18 cellular contexts compared by ENCODE assay signal in the genomic region with DNA sequence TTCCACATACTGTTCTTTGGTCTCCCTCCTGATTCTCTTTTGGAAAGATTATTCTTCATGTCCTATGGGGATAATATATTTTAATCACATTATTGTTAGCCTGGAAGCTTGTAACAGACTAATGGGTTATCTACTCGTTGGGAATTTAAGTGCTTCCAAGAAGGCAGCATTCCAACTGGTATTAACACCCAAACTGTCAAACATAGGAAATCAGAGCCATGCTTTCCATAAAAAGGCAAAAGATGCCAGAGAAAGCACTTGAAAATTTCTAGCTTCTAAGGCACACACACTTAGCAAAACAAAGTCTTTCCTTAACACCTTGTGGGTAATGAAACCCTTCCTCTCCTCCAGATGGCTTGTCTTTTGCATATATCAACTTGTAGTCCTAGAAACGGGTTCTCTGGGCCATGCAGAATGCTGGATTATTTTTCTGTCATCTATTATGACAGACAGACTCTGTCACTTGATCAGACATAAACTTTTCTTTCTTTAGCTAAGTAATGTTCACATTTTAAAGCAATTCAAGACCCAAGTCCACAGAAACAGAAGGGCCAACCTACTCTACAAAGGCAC. TPM values are rescaled to one million over a fixed set of nuclear protein-coding genes. Genes with fewer than 3 reads are reported as not detected.
DNase-seq lines count a peak whose midpoint lies in the region; ATAC-seq and TF ChIP-seq lines count a peak whose summit lies in the region.
"Had no signal": no experiment of that assay in that cellular context is flagged by ENCODE, and none has a peak within 500 bp of the region (broad histone marks: within the 10 kb centered on the region; RNA-seq: fewer than 3 reads in every experiment).

No MANE protein-coding gene starts in this region.

- CTCF ChIA-PET in SK-N-SH (lab: Yijun Ruan, JAX): interaction anchor here (0.6 to 1.2 kb wide), 3 partner anchors 60 to 469 kb away, joined by 3 read pairs; no protein-coding TSS in a partner anchor

- H3K9me3 ChIP-seq in SK-N-SH: no peaks in the 10 kb centered on the region
- H3K9me3 ChIP-seq in skeletal muscle tissue (ENCODE audit: control insufficient read depth in 3 of 3, low read length in 3 of 3): no peaks in the 10 kb centered on the region
- H3K9me3 ChIP-seq: sigmoid colon, tibial nerve had no signal

- no peak for TF ChIP-seq CTCF in SK-N-SH (IDR thresholded peaks at IDR 0.05)
- TF ChIP-seq CTCF in brain (conservative IDR thresholded peaks at IDR 0.05): no peak

- ATAC-seq in SK-N-SH treated with all-trans-retinoic acid at 6 μM for 48 hours (no peak), HG03432 (IDR thresholded peaks at IDR 0.05; ENCODE audit: unreplicated experiment) (no peak), GM21737 (IDR thresholded peaks at IDR 0.05; ENCODE audit: unreplicated experiment) (no peak)

- TF ChIP-seq EP300 in SK-N-SH (IDR thresholded peaks at IDR 0.05; ENCODE audit: borderline replicate concordance in 1 of 2, low read depth in 1 of 2, low read length in 1 of 2): no peak

- peak overlapping the region in 2 of 5 experiments; percentile 42 to 64 for H3K4me3 Mint-ChIP-seq in brain

- H3K9ac ChIP-seq in SK-N-SH (no peak overlapping the region), skeletal muscle tissue (ENCODE audit: low read depth in 1 of 3, low read length in 3 of 3) (no peak overlapping the region)

- WGBS in SK-N-SH (ENCODE audit: low lambda C conversion rate): 53% methylated on average over 2 of the region's 2 CpGs

- H3K9me3 Mint-ChIP-seq in brain: no peaks in the 10 kb centered on the region

- peak overlapping the region in 4 of 5 experiments; percentile 37 to 85 (median 80) for H3K27ac Mint-ChIP-seq in brain

- no peaks in the 10 kb centered on the region for H3K9me2 ChIP-seq in SK-N-SH

- H3K4me3 ChIP-seq in SK-N-SH (ENCODE audit: low read depth in 2 of 2, low read length in 1 of 2) (no peak overlapping the region), skeletal muscle tissue (ENCODE audit: low read length in 3 of 3) (no peak overlapping the region)
- H3K4me3 ChIP-seq: sigmoid colon, tibial nerve had no signal

- no peak overlapping the region for H3K4me2 ChIP-seq in SK-N-SH

- H3K27ac ChIP-seq in SK-N-SH (ENCODE audit: low read depth in 2 of 2, low read length in 1 of 2) (no peak overlapping the region), skeletal muscle tissue (ENCODE audit: low read depth, low read length) (peak overlapping the region; percentile 9)
- H3K27ac ChIP-seq: C4-2B, sigmoid colon, tibial nerve had no signal

- H3K36me3 ChIP-seq in SK-N-SH (replicated peaks in 1 of 2; ENCODE audit: control insufficient read depth in 1 of 2, insufficient read depth in 2 of 2, low read length in 1 of 2) (no peaks in the 10 kb centered on the region), skeletal muscle tissue (ENCODE audit: control insufficient read depth in 3 of 3, insufficient read depth in 3 of 3, low read length in 3 of 3) (no peaks in the 10 kb centered on the region)
- H3K36me3 ChIP-seq: sigmoid colon, tibial nerve had no signal

- H3K36me3 Mint-ChIP-seq in brain: peaks cover 5% of the 10 kb centered on the region

- DNase-seq in SK-N-SH: no peak
- DNase-seq in NCI-H526 treated with DMSO at 0.1 percent for 48 hours (lab: John Stamatoyannopoulos, UW): peak; percentile 8
- no peak for DNase-seq in kidney glomerular epithelial cell (lab: John Stamatoyannopoulos, UW)
- DNase-seq: activated CD4-positive, alpha-beta T cell treated with anti-CD3 and anti-CD28 coated beads, Interleukin-2, amount 50 U/mL, for 4 hours; amniotic stem cell; EL; NCI-H187 treated with DMSO at 0.1 percent for 48 hours; NCI-H774; Right ventricle myocardium superior; sigmoid colon; stimulated activated CD4-positive, alpha-beta T cell treated with anti-CD3 and anti-CD28 coated beads, Interleukin-4, amount 100 ng/mL, for 4 hours had no signal

- peaks cover 86% of the 10 kb centered on the region for H3K4me1 Mint-ChIP-seq in brain

- peaks cover 68% of the 10 kb centered on the region for H4K20me1 ChIP-seq in SK-N-SH (ENCODE audit: insufficient read depth)

- no peaks in the 10 kb centered on the region for H3K27me3 ChIP-seq in SK-N-SH (ENCODE audit: insufficient read depth)
- H3K27me3 ChIP-seq in skeletal muscle tissue (ENCODE audit: control insufficient read depth in 3 of 3, insufficient read depth in 3 of 3, low read length in 3 of 3): no peaks in the 10 kb centered on the region
- H3K27me3 ChIP-seq: sigmoid colon, tibial nerve had no signal

- no peak for TF ChIP-seq RAD21 in SK-N-SH (IDR thresholded peaks at IDR 0.05; ENCODE audit: low read length)

- H3K27me3 Mint-ChIP-seq in brain: no peaks in the 10 kb centered on the region

- H3K79me2 ChIP-seq in SK-N-SH (ENCODE audit: insufficient read depth): peaks cover 100% of the 10 kb centered on the region

- POLR2A ChIA-PET in SK-N-SH (lab: Yijun Ruan, JAX): no interaction called here

- H3K4me1 ChIP-seq in SK-N-SH (ENCODE audit: control insufficient read depth in 1 of 2, insufficient read depth in 2 of 2, low read depth in 1 of 2, low read length in 1 of 2): peaks cover 19 to 27% of the 10 kb centered on the region in 2 experiments; a peak in 3 of 4 replicates
- peaks cover 43 to 63% (median 50%) of the 10 kb centered on the region in 3 donors for H3K4me1 ChIP-seq in skeletal muscle tissue (ENCODE audit: control insufficient read depth in 3 of 3, insufficient read depth in 3 of 3, low read length in 3 of 3)

- no peaks in the 10 kb centered on the region for H3F3A ChIP-seq in SK-N-SH (replicated peaks; ENCODE audit: insufficient read depth)

- H2AFZ ChIP-seq in SK-N-SH (ENCODE audit: low read depth): no peak overlapping the region

TF ChIP-seq in SK-N-SH treated with all-trans-retinoic acid at 6 μM for 48 hours, 23 proteins besides CTCF, POLR2A, EP300 and RAD21 (continues in another document):
- TF ChIP-seq GLIS3 (CRISPR knock-in tag; IDR thresholded peaks at IDR 0.05): no peak
- TF ChIP-seq, protein P1, sequence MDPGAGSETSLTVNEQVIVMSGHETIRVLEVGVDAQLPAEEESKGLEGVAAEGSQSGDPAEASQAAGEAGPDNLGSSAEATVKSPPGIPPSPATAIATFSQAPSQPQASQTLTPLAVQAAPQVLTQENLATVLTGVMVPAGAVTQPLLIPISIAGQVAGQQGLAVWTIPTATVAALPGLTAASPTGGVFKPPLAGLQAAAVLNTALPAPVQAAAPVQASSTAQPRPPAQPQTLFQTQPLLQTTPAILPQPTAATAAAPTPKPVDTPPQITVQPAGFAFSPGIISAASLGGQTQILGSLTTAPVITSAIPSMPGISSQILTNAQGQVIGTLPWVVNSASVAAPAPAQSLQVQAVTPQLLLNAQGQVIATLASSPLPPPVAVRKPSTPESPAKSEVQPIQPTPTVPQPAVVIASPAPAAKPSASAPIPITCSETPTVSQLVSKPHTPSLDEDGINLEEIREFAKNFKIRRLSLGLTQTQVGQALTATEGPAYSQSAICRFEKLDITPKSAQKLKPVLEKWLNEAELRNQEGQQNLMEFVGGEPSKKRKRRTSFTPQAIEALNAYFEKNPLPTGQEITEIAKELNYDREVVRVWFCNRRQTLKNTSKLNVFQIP (CRISPR knock-in tag; IDR thresholded peaks at IDR 0.05; ENCODE audit: borderline replicate concordance, low read depth): no peak
- no peak for TF ChIP-seq OSR1 (CRISPR knock-in tag; IDR thresholded peaks at IDR 0.05)
- no peak for TF ChIP-seq SNAI2 (CRISPR knock-in tag; IDR thresholded peaks at IDR 0.05)
- TF ChIP-seq ARNTL (CRISPR knock-in tag; IDR thresholded peaks at IDR 0.05; ENCODE audit: borderline replicate concordance, low read depth): no peak

TF ChIP-seq in SK-N-SH, 30 proteins besides CTCF, POLR2A, EP300 and RAD21 (continues in another document):
- TF ChIP-seq, protein P2, sequence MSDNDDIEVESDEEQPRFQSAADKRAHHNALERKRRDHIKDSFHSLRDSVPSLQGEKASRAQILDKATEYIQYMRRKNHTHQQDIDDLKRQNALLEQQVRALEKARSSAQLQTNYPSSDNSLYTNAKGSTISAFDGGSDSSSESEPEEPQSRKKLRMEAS (IDR thresholded peaks at IDR 0.05; ENCODE audit: low read depth): no peak
- TF ChIP-seq, protein P3, sequence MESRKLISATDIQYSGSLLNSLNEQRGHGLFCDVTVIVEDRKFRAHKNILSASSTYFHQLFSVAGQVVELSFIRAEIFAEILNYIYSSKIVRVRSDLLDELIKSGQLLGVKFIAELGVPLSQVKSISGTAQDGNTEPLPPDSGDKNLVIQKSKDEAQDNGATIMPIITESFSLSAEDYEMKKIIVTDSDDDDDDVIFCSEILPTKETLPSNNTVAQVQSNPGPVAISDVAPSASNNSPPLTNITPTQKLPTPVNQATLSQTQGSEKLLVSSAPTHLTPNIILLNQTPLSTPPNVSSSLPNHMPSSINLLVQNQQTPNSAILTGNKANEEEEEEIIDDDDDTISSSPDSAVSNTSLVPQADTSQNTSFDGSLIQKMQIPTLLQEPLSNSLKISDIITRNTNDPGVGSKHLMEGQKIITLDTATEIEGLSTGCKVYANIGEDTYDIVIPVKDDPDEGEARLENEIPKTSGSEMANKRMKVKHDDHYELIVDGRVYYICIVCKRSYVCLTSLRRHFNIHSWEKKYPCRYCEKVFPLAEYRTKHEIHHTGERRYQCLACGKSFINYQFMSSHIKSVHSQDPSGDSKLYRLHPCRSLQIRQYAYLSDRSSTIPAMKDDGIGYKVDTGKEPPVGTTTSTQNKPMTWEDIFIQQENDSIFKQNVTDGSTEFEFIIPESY (IDR thresholded peaks at IDR 0.05; ENCODE audit: borderline replicate concordance, low read depth): no peak
- TF ChIP-seq ELF1 (IDR thresholded peaks at IDR 0.05) (no peak), FOSL2 (IDR thresholded peaks at IDR 0.05; ENCODE audit: borderline replicate concordance, low read depth) (no peak), NFIC (IDR thresholded peaks at IDR 0.05; ENCODE audit: borderline replicate concordance) (no peak), MXI1 (IDR thresholded peaks at IDR 0.05; ENCODE audit: low read depth, low read length) (no peak), TEAD4 (IDR thresholded peaks at IDR 0.05; ENCODE audit: borderline replicate concordance, insufficient read depth) (no peak), CHD2 (IDR thresholded peaks at IDR 0.05; ENCODE audit: low read length, partially characterized antibody) (no peak)

RNA-seq across cellular contexts. Expression of a gene that starts 41.5 kb away (rescaled TPM):
- polyA plus RNA-seq in SK-N-SH (2012; rRNA removed) (35.1 and 40.5 TPM in 2 replicates), brain (ENCODE audit: insufficient read depth, low read depth, low replicate concordance) (79.2 TPM)
- 42.3 and 44.9 TPM in 2 replicates for polyA plus RNA-seq in SK-N-SH (2012; cell fraction: cytosol; rRNA removed)
- 13.2 and 19.3 TPM in 2 replicates for polyA plus RNA-seq in SK-N-SH (2012; cell fraction: nucleus; rRNA removed)
- total RNA-seq in skeletal muscle tissue: 14.6 TPM
